Comparison of ENCODE assay signal across 8 cellular contexts in the genomic region with DNA sequence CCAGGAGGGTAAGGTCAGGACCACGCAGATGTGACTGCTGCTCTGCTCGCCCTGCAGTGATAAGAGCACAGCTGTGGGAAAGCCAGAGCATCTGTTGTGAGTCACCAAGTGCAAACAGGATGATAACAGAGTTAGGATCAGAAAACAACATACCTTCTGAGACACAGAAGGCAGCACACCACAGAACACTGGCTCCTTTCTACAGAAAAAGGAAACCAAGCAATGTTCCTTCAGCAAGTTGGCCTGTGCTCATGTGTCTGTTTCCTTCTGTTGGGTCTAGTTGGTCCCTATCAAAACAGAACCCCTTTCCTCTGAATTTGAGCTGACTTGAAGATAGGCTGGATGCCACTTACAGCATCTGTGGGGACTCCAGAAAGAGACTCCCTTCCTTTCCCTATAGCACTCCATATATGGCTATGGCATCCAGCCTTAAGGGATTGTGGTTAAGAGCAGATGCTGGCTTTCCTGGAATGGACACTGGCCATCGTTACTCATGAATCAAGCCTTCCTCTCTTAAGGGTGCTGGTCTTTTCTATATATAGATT.
DNase-seq lines count a peak whose midpoint lies in the region; ATAC-seq and TF ChIP-seq lines count a peak whose summit lies in the region.

No MANE protein-coding gene starts in this region.

- TF ChIP-seq CTCF in WTC11 (IDR thresholded peaks at IDR 0.05) = no peak

- in situ Hi-C loops in Caki2 (cut with HindIII; ENCODE audit: low pct_unique_long_range_greater_than_20kb, low sequenced_read_pairs) (no loop called here), HAP-1 (cut with MboI; ENCODE audit: low sequenced_read_pairs) (no loop called here)

- H3K4me1 ChIP-seq in HAP-1 = no peaks in the 10 kb centered on the region

- no peak overlapping the region for H3K4me3 ChIP-seq in HAP-1

- no peak overlapping the region for H3K27ac Mint-ChIP-seq in WTC11

- POLR2A ChIA-PET in WTC11 (lab: Charles Lee) = no interaction called here

- H3K36me3 ChIP-seq in HAP-1 (replicated peaks) = no peaks in the 10 kb centered on the region

- no peaks in the 10 kb centered on the region; the same call in 1 of the 2 replicates for H3K9me3 ChIP-seq in HAP-1

- H3K4me3 Mint-ChIP-seq in WTC11 = no peak overlapping the region

- DNase-seq in Caki2 (ENCODE audit: low read depth) (peak; percentile 40), WTC11 (ENCODE audit: low spot score) (no peak), islet precursor cell (peak; percentile 95), HAP-1 (ENCODE audit: low spot score in 2 of 2) (no peak), NOMO-1 (lab: John Stamatoyannopoulos, UW; ENCODE audit: unreplicated experiment in 2 of 2) (no peak)
- no peak for DNase-seq in activated CD4-positive, CD25-positive, alpha-beta regulatory T cell (lab: John Stamatoyannopoulos, UW)

- no peaks in the 10 kb centered on the region for H3K9me3 Mint-ChIP-seq in WTC11

- no peaks in the 10 kb centered on the region for H3K27me3 ChIP-seq in HAP-1 (ENCODE audit: low read depth)

- H3K27me3 Mint-ChIP-seq in WTC11 (ENCODE audit: low read depth) = no peaks in the 10 kb centered on the region

- no peaks in the 10 kb centered on the region for H3K36me3 Mint-ChIP-seq in WTC11

- no peaks in the 10 kb centered on the region for H3K4me1 Mint-ChIP-seq in WTC11

- ATAC-seq in HG02885 (IDR thresholded peaks at IDR 0.05; ENCODE audit: poor library complexity, unreplicated experiment) (peak; percentile 46), WTC11 (peak; percentile 71), GM18873 (IDR thresholded peaks at IDR 0.05; ENCODE audit: low FRiP score, unreplicated experiment) (no peak)

- CTCF ChIA-PET in WTC11 (lab: Charles Lee) = no interaction called here

TF ChIP-seq in WTC11, 78 proteins besides CTCF, POLR2A, EP300 and RAD21:
- TF ChIP-seq, protein P1, sequence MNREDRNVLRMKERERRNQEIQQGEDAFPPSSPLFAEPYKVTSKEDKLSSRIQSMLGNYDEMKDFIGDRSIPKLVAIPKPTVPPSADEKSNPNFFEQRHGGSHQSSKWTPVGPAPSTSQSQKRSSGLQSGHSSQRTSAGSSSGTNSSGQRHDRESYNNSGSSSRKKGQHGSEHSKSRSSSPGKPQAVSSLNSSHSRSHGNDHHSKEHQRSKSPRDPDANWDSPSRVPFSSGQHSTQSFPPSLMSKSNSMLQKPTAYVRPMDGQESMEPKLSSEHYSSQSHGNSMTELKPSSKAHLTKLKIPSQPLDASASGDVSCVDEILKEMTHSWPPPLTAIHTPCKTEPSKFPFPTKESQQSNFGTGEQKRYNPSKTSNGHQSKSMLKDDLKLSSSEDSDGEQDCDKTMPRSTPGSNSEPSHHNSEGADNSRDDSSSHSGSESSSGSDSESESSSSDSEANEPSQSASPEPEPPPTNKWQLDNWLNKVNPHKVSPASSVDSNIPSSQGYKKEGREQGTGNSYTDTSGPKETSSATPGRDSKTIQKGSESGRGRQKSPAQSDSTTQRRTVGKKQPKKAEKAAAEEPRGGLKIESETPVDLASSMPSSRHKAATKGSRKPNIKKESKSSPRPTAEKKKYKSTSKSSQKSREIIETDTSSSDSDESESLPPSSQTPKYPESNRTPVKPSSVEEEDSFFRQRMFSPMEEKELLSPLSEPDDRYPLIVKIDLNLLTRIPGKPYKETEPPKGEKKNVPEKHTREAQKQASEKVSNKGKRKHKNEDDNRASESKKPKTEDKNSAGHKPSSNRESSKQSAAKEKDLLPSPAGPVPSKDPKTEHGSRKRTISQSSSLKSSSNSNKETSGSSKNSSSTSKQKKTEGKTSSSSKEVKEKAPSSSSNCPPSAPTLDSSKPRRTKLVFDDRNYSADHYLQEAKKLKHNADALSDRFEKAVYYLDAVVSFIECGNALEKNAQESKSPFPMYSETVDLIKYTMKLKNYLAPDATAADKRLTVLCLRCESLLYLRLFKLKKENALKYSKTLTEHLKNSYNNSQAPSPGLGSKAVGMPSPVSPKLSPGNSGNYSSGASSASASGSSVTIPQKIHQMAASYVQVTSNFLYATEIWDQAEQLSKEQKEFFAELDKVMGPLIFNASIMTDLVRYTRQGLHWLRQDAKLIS (CRISPR knock-in tag; IDR thresholded peaks at IDR 0.05; ENCODE audit: borderline replicate concordance) = no peak
- TF ChIP-seq HMGA2 (CRISPR knock-in tag; IDR thresholded peaks at IDR 0.05) (no peak), ZNF423 (CRISPR knock-in tag; IDR thresholded peaks at IDR 0.05) (no peak)

Comparison
In these comparisons a context has a peak if more than half of its experiments do, and no peak if none do; other contexts are left out.
1. DNase-seq: peak in Caki2 (single experiment) and islet precursor cell (single experiment); none in WTC11 (single experiment), activated CD4-positive, CD25-positive, alpha-beta regulatory T cell (0 of 4), HAP-1 (0 of 2) and NOMO-1 (0 of 2).